In genomic region chr17:48767263-48767774, GRCh38 we compare ENCODE assay signal across 1 cellular context.
TF ChIP-seq lines count a peak whose summit lies in the region.

No MANE protein-coding gene starts in this region.

TF ChIP-seq in GM23338, 12 proteins besides CTCF, POLR2A, EP300 and RAD21 (continued from another document):
- TF ChIP-seq ZNF462 (CRISPR knock-in tag; IDR thresholded peaks at IDR 0.05), result no peak
- no peak for TF ChIP-seq POLR2AphosphoS5 (IDR thresholded peaks at IDR 0.05; ENCODE audit: low read depth)
- TF ChIP-seq ZNF114 (CRISPR knock-in tag; IDR thresholded peaks at IDR 0.05), result no peak
- TF ChIP-seq EZH2phosphoT487 (IDR thresholded peaks at IDR 0.05; ENCODE audit: unreplicated experiment), result no peak
- TF ChIP-seq ZNF331 (CRISPR knock-in tag; IDR thresholded peaks at IDR 0.05; ENCODE audit: low read depth), result no peak
- TF ChIP-seq ETS1 (IDR thresholded peaks at IDR 0.05), result no peak
- no peak for TF ChIP-seq EZH2 (IDR thresholded peaks at IDR 0.05; ENCODE audit: low read depth, unreplicated experiment)
- no peak for TF ChIP-seq NANOG (IDR thresholded peaks at IDR 0.05; ENCODE audit: borderline replicate concordance)
- no peak for TF ChIP-seq CREB1 (CRISPR knock-in tag; IDR thresholded peaks at IDR 0.05; ENCODE audit: low read depth)
- TF ChIP-seq REST (IDR thresholded peaks at IDR 0.05; ENCODE audit: unreplicated experiment), result no peak
